16 cellular contexts compared by ENCODE assay signal in the genomic region with DNA sequence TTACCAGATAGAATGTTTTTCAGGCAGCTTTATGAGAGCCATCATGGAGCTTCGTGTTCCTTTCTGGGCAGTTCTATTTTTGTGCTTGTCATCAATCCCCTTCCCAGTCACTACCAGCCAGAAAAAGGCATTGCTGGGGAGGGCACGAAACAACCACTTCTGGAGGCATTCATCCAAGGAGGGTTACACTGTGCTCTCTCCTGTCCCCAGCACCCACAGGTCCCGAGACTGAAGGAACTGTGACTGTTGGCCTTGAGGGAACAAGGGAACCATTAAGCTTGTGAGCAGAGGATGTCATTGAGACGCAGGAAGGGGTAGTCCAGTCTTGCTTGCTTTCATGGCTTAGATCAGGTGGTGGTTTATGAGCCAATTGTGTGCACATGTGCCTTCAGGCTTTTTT. TPM values are rescaled to one million over a fixed set of nuclear protein-coding genes. Genes with fewer than 3 reads are reported as not detected.
"Had no signal": no experiment of that assay in that cellular context is flagged by ENCODE, and none has a peak within 500 bp of the region (broad histone marks: within the 10 kb centered on the region; RNA-seq: fewer than 3 reads in every experiment).

No MANE protein-coding gene starts in this region.

- H3K9me3 ChIP-seq: lower lobe of right lung, neutrophil, pancreas, sigmoid colon, transverse colon, vagina had no signal

- H3K27me3 ChIP-seq: dorsolateral prefrontal cortex, pancreas, sigmoid colon, transverse colon, vagina had no signal

- H3K27ac ChIP-seq: dorsolateral prefrontal cortex, lower lobe of right lung, neutrophil, pancreas, sigmoid colon, transverse colon, vagina had no signal

- ATAC-seq: activated CD4-positive, alpha-beta T cell treated with anti-CD3 and anti-CD28 coated beads for 36 hours; lower lobe of right lung; natural killer cell treated with Interleukin-12 subunit alpha and Interleukin-12 subunit beta and Interleukin-15 and Interleukin-18, amount 100 ng/mL, for 72 hours; pancreas had no signal

- H3K4me3 ChIP-seq: dorsolateral prefrontal cortex, lower lobe of right lung, pancreas, sigmoid colon, transverse colon, vagina had no signal

- H3K4me1 ChIP-seq: lower lobe of right lung, pancreas, sigmoid colon, vagina had no signal

- DNase-seq: activated CD4-positive, alpha-beta memory T cell treated with anti-CD3 and anti-CD28 coated beads for 36 hours; activated CD4-positive, alpha-beta T cell treated with anti-CD3 and anti-CD28 coated beads for 36 hours; activated gamma-delta T cell treated with Interleukin-2 at 50 U/mL for 16 hours; activated T-cell treated with anti-CD3 and anti-CD28 coated beads for 4 hours; caudate nucleus; dorsolateral prefrontal cortex; lower lobe of right lung; pancreas; sigmoid colon; stimulated activated CD8-positive, alpha-beta memory T cell treated with anti-CD3 and anti-CD28 coated beads, Interleukin-4, amount 100 ng/mL, for 48 hours; stimulated activated naive CD4-positive, alpha-beta T cell; transverse colon had no signal

- H3K36me3 ChIP-seq: lower lobe of right lung, neutrophil, pancreas, sigmoid colon, transverse colon, vagina had no signal

RNA-seq across cellular contexts. Expression of a gene that starts 20.1 kb away (rescaled TPM):
- total RNA-seq: activated T-helper 1 cell treated with anti-CD3 and anti-CD28 coated beads, Interleukin-12 subunit alpha, Interleukin-12 subunit beta, Interleukin-2, Interleukin-4 antibody, amounts not matched to agents 30 ng/mL and 10 ng/mL and 1 ng/mL, durations not matched to agents 14 hours and 24 hours and 36 hours had no signal
